In genomic region chr1:150622219-150622975, GRCh38 we compare ENCODE assay signal across 8 cellular contexts. TPM values are rescaled to one million over a fixed set of nuclear protein-coding genes. Genes with fewer than 3 reads are reported as not detected.
A peak's percentile ranks its signal among the peaks of the same experiment; 100 is the strongest.
DNase-seq lines count a peak whose midpoint lies in the region; ATAC-seq and TF ChIP-seq lines count a peak whose summit lies in the region.

No MANE protein-coding gene starts in this region.

- no peaks in the 10 kb centered on the region for H3K9me3 Mint-ChIP-seq in activated CD8-positive, alpha-beta T cell treated with anti-CD3 and anti-CD28 coated beads, Interleukin-2, amount 10 ng/mL, durations not matched to agents 7 days and 5 days (ENCODE audit: insufficient read depth)

- CTCF ChIA-PET in activated CD8-positive, alpha-beta T cell treated with anti-CD3 and anti-CD28 coated beads, Interleukin-2, amount 10 ng/mL, durations not matched to agents 7 days and 5 days (lab: Charles Lee) = interaction anchor here (0.9 to 17.7 kb wide), 9 partner anchors 8 to 90 kb away, joined by 3 to 386 read pairs (median 5); partner anchors contain the start of gene MCL1

- H3K27ac ChIP-seq in heart right ventricle (peak overlapping the region; percentile 32 to 87 (median 72)), sigmoid colon (peak overlapping the region; percentile 61 to 78 (median 74))

- H3K4me1 ChIP-seq in heart right ventricle = peaks cover 8 to 63% (median 52%) of the 10 kb centered on the region in 9 donors
- H3K4me1 ChIP-seq in sigmoid colon = peaks cover 0 to 44% (median 39%) of the 10 kb centered on the region in 4 donors

- no peak for TF ChIP-seq POLR2A in sigmoid colon (IDR thresholded peaks at IDR 0.05)

- peaks cover 66% of the 10 kb centered on the region for H3K36me3 Mint-ChIP-seq in activated CD8-positive, alpha-beta T cell treated with anti-CD3 and anti-CD28 coated beads, Interleukin-2, amount 10 ng/mL, durations not matched to agents 7 days and 5 days (ENCODE audit: low read depth)

- no peak overlapping the region for H3K4me3 Mint-ChIP-seq in activated CD8-positive, alpha-beta T cell treated with anti-CD3 and anti-CD28 coated beads, Interleukin-2, amount 10 ng/mL, durations not matched to agents 7 days and 5 days

- TF ChIP-seq EP300 in sigmoid colon (IDR thresholded peaks at IDR 0.05) = no peak

- POLR2A ChIA-PET in activated CD8-positive, alpha-beta T cell treated with anti-CD3 and anti-CD28 coated beads, Interleukin-2, amount 10 ng/mL, durations not matched to agents 7 days and 5 days (lab: Charles Lee) = interaction anchor here (13.4 to 15.3 kb wide), 2 partner anchors 47 to 59 kb away, joined by 169 to 224 read pairs; partner anchors contain the start of gene MCL1

- H3K9me3 ChIP-seq in heart right ventricle (no peaks in the 10 kb centered on the region), sigmoid colon (no peaks in the 10 kb centered on the region)

- no peaks in the 10 kb centered on the region for H3K27me3 Mint-ChIP-seq in activated CD8-positive, alpha-beta T cell treated with anti-CD3 and anti-CD28 coated beads, Interleukin-2, amount 10 ng/mL, durations not matched to agents 7 days and 5 days (ENCODE audit: low read depth)

- TF ChIP-seq CTCF in GM20000 (IDR thresholded peaks at IDR 0.05; ENCODE audit: extremely low read depth, missing control alignments) (no peak), heart right ventricle (IDR thresholded peaks at IDR 0.05) (peak in 5 of 9 donors; percentile 7 to 43 (median 13)), sigmoid colon (IDR thresholded peaks at IDR 0.05) (no peak)

- DNase-seq in GM20000 (ENCODE audit: low spot score) (peak; percentile 23), heart right ventricle (peak; percentile 34 to 66), sigmoid colon (peak; percentile 80), HPDE6-E6E7 (ENCODE audit: extremely low spot score) (no peak), OCI-M1 (lab: John Stamatoyannopoulos, UW) (no peak)
- DNase-seq in activated CD8-positive, alpha-beta T cell treated with anti-CD3 and anti-CD28 coated beads, Interleukin-2, amount 10 ng/mL, durations not matched to agents 7 days and 5 days = no peak
- DNase-seq in activated effector memory CD4-positive, alpha-beta T cell treated with anti-CD3 and anti-CD28 coated beads, Interleukin-2, amount 50 U/mL, for 16 hours = no peak

- intact Hi-C loops in heart right ventricle (cut with DNase I) = loop anchor here in 8 of 10 donors (2.0 to 10.0 kb wide), 6 partner anchors 45 to 352 kb away; partner anchors contain the start of genes CERS2 (in 1 of the 8) and MCL1 (in 1 of the 8)
- intact Hi-C loops in sigmoid colon (cut with DNase I) = no loop called here

- ATAC-seq in activated CD8-positive, alpha-beta T cell treated with anti-CD3 and anti-CD28 coated beads, Interleukin-2, amount 10 ng/mL, durations not matched to agents 7 days and 5 days = no peak
- peak in 7 of 8 donors; percentile 36 to 69 (median 61) for ATAC-seq in heart right ventricle
- no peak for ATAC-seq in HG03354 (IDR thresholded peaks at IDR 0.05; ENCODE audit: poor library complexity, severe bottlenecking, unreplicated experiment)

- H3K27me3 ChIP-seq in heart right ventricle (no peaks in the 10 kb centered on the region), sigmoid colon (no peaks in the 10 kb centered on the region)

- H3K36me3 ChIP-seq in heart right ventricle (peaks cover 0 to 96% (median 49%) of the 10 kb centered on the region in 9 donors), sigmoid colon (peaks cover 26 to 85% (median 43%) of the 10 kb centered on the region in 4 donors)

- 12 to 20% methylated on average over 8 of the region's 8 CpGs for WGBS in heart right ventricle, 2 donors
- 46 to 52% methylated on average over 8 of the region's 8 CpGs for WGBS in sigmoid colon, 2 donors

- peaks cover 48% of the 10 kb centered on the region for H3K4me1 Mint-ChIP-seq in activated CD8-positive, alpha-beta T cell treated with anti-CD3 and anti-CD28 coated beads, Interleukin-2, amount 10 ng/mL, durations not matched to agents 7 days and 5 days (ENCODE audit: low read depth)

- H3K27ac Mint-ChIP-seq in activated CD8-positive, alpha-beta T cell treated with anti-CD3 and anti-CD28 coated beads, Interleukin-2, amount 10 ng/mL, durations not matched to agents 7 days and 5 days = peak overlapping the region; percentile 80

- no peak overlapping the region for H3K4me3 ChIP-seq in heart right ventricle
- H3K4me3 ChIP-seq in sigmoid colon = no peak overlapping the region

RNA-seq across cellular contexts. Expression of gene ENSA, which starts 7.0 kb away (rescaled TPM):
- total RNA-seq in activated CD8-positive, alpha-beta T cell treated with anti-CD3 and anti-CD28 coated beads, Interleukin-2, amount 10 ng/mL, durations not matched to agents 7 days and 5 days = 100 to 1,000 TPM; 208 to 214 TPM
- 100 to 1,000 TPM; 115 to 148 (median 132) TPM for total RNA-seq in heart right ventricle
- polyA plus RNA-seq in heart right ventricle = 10 to 100 TPM; 66.7 to 92.6 TPM
- total RNA-seq in sigmoid colon = 100 to 1,000 TPM; 114 to 150 (median 129) TPM
- polyA plus RNA-seq in sigmoid colon = 100 to 1,000 TPM; 181 to 242 (median 217) TPM

RNA-seq across cellular contexts. Expression of gene MCL1, which starts 43.0 kb away (rescaled TPM):
- total RNA-seq in activated CD8-positive, alpha-beta T cell treated with anti-CD3 and anti-CD28 coated beads, Interleukin-2, amount 10 ng/mL, durations not matched to agents 7 days and 5 days = 100 to 1,000 TPM; 249 to 261 TPM
- total RNA-seq in heart right ventricle (100 to 1,000 TPM in 8 of 10 donors, 10 to 100 TPM in 2; 76.4 to 155 (median 122) TPM), sigmoid colon (100 to 1,000 TPM; 159 to 352 (median 212) TPM)
- polyA plus RNA-seq in heart right ventricle (10 to 100 TPM; 54.3 to 77.7 TPM), sigmoid colon (100 to 1,000 TPM; 119 to 194 (median 153) TPM)

Comparison
In these comparisons a context has a peak if more than half of its experiments do, and no peak if none do; other contexts are left out.
1. DNase-seq: peak in GM20000 (single experiment), heart right ventricle (2 of 2) and sigmoid colon (single experiment); none in activated CD8-positive, alpha-beta T cell treated with anti-CD3 and anti-CD28 coated beads, Interleukin-2, amount 10 ng/mL, durations not matched to agents 7 days and 5 days (single experiment), HPDE6-E6E7 (single experiment), OCI-M1 (single experiment) and activated effector memory CD4-positive, alpha-beta T cell treated with anti-CD3 and anti-CD28 coated beads, Interleukin-2, amount 50 U/mL, for 16 hours (single experiment).
2. CTCF ChIP-seq: peak in heart right ventricle (5 of 9); none in GM20000 (single experiment) and sigmoid colon (0 of 4).
3. ATAC-seq: peak in heart right ventricle (7 of 8); none in activated CD8-positive, alpha-beta T cell treated with anti-CD3 and anti-CD28 coated beads, Interleukin-2, amount 10 ng/mL, durations not matched to agents 7 days and 5 days (single experiment) and HG03354 (single experiment).